ENCODE assay signal across 1 cellular context in genomic region chr2:231056453-231057416, GRCh38.
TF ChIP-seq lines count a peak whose summit lies in the region.

TSS of gene PSMD1 (plus strand) at chr2:231056867. CDS start at chr2:231057026, 159 bp downstream.

TF ChIP-seq in GM12878, 131 proteins besides CTCF, POLR2A, EP300 and RAD21 (continued from another document):
- TF ChIP-seq ZNF274 (IDR thresholded peaks at IDR 0.05; ENCODE audit: insufficient read depth, insufficient read length) (no peak), CREB1 (IDR thresholded peaks at IDR 0.05; ENCODE audit: low read depth) (peak; percentile 55; the same call in 1 of the 2 replicates), TARDBP (IDR thresholded peaks at IDR 0.05; ENCODE audit: borderline replicate concordance) (peak; percentile 23; the same call in 1 of the 2 replicates), ZNF592 (IDR thresholded peaks at IDR 0.05) (peak; percentile 94), RELA (IDR thresholded peaks at IDR 0.05; ENCODE audit: borderline replicate concordance, partially characterized antibody) (peak; percentile 81), HCFC1 (IDR thresholded peaks at IDR 0.05; ENCODE audit: low read length) (peak; percentile 77), ZNF384 (IDR thresholded peaks at IDR 0.05; ENCODE audit: borderline replicate concordance, low read depth, low read length) (no peak), FOS (IDR thresholded peaks at IDR 0.05; ENCODE audit: borderline replicate concordance, extremely low read depth, insufficient read length) (no peak), NRF1 (conservative IDR thresholded peaks at IDR 0.05; ENCODE audit: low read depth, low read length) (no peak), RUNX3 (IDR thresholded peaks at IDR 0.05; ENCODE audit: low read length) (peak; percentile 43), ATF2 (IDR thresholded peaks at IDR 0.05; ENCODE audit: low read length) (no peak), MLLT1 (IDR thresholded peaks at IDR 0.05) (peak; percentile 70), SREBF1 (IDR thresholded peaks at IDR 0.05; ENCODE audit: low read length) (no peak; the same call in 1 of the 2 replicates), CHD4 (IDR thresholded peaks at IDR 0.05) (no peak), ZBTB11 (CRISPR knock-in tag; IDR thresholded peaks at IDR 0.05) (no peak), POU2F2 (IDR thresholded peaks at IDR 0.05; ENCODE audit: borderline replicate concordance, low read depth, low read length) (no peak), ELK1 (IDR thresholded peaks at IDR 0.05; ENCODE audit: low read depth, low read length) (0 out of 2 replicates have a peak, but pooled peaks have one; percentile 15), KAT2A (conservative IDR thresholded peaks at IDR 0.05; ENCODE audit: control insufficient read depth, low read depth, low read length) (no peak), CREM (IDR thresholded peaks at IDR 0.05; ENCODE audit: low read depth) (peak; percentile 59), FOXK2 (IDR thresholded peaks at IDR 0.05) (peak; percentile 46), ESRRA (IDR thresholded peaks at IDR 0.05; ENCODE audit: low read length) (0 out of 2 replicates have a peak, but pooled peaks have one; percentile 53), CEBPB (IDR thresholded peaks at IDR 0.05; ENCODE audit: borderline replicate concordance in 1 of 2, low read depth in 2 of 2, low read length in 2 of 2) (no peak), BMI1 (IDR thresholded peaks at IDR 0.05; ENCODE audit: borderline replicate concordance) (no peak), SKIL (IDR thresholded peaks at IDR 0.05; ENCODE audit: low read depth, poor library complexity, severe bottlenecking) (peak; percentile 46)
